Comparison of ENCODE assay signal across 17 cellular contexts in the genomic region with DNA sequence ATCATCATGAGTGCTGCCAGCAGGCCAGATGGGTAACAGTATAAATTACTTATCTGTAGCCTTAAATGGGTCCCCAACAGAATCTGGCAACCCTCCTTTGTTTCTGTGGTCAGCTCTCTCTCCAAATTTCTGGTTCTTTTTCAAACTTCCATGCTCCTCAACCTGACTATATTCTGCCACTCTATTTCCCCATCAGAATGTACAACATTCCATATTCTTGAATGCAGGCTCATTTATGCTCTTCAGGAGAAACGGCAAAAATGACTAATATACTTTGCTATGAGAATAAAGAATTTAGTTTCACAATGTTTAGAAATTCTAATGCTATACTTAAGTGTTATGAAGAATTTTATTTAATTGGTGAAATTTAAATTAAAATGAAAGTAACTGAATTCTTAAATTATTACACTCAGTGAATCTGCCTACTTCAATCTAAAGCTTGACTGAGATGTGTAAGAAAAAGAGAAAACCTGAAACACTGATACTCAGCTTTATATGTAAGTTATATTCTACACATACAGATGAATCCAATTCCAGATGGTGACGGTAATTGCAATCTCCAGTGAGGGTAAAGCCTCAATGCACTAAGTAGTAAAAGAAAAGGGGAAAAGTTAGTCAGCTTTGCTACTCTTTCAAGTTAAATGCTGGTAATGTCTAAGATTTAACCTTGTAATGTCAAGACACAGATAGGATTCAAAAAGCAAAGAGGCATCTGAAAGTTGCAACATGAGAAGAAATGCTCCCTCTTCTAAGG. TPM values are rescaled to one million over a fixed set of nuclear protein-coding genes. Genes with fewer than 3 reads are reported as not detected.
DNase-seq lines count a peak whose midpoint lies in the region; ATAC-seq and TF ChIP-seq lines count a peak whose summit lies in the region.
"Had no signal": no experiment of that assay in that cellular context is flagged by ENCODE, and none has a peak within 500 bp of the region (broad histone marks: within the 10 kb centered on the region; RNA-seq: fewer than 3 reads in every experiment).

No MANE protein-coding gene starts in this region.

- POLR2A ChIA-PET in AG04450 (lab: Yijun Ruan, JAX): interaction anchor here (0.6 to 1.2 kb wide), 5 partner anchors 20 to 460 kb away, joined by 3 to 15 read pairs (median 5); no protein-coding TSS in a partner anchor
- POLR2A ChIA-PET in SK-N-SH (lab: Yijun Ruan, JAX): no interaction called here

- H3F3A ChIP-seq in SK-N-SH (replicated peaks; ENCODE audit: insufficient read depth): peaks cover 23% of the 10 kb centered on the region

- no peak overlapping the region for H3K27ac Mint-ChIP-seq in activated T-helper 17 cell treated with anti-CD3 and anti-CD28 coated beads, Interleukin-2, amount 50 U/mL, for 72 hours
- H3K27ac Mint-ChIP-seq: endodermal cell; stimulated activated naive CD8-positive, alpha-beta T cell treated with anti-CD3 and anti-CD28 coated beads, Interleukin-15, amount 100 ng/mL, for 72 hours had no signal

- no peaks in the 10 kb centered on the region for H3K27me3 Mint-ChIP-seq in activated T-helper 17 cell treated with anti-CD3 and anti-CD28 coated beads, Interleukin-2, amount 50 U/mL, for 72 hours
- H3K27me3 Mint-ChIP-seq: natural killer cell treated with Interleukin-12 subunit alpha and Interleukin-12 subunit beta and Interleukin-15 and Interleukin-18, amount 100 ng/mL, for 72 hours; stimulated activated naive CD8-positive, alpha-beta T cell treated with anti-CD3 and anti-CD28 coated beads, Interleukin-15, amount 100 ng/mL, for 72 hours had no signal

- H3K36me3 Mint-ChIP-seq in activated T-helper 17 cell treated with anti-CD3 and anti-CD28 coated beads, Interleukin-2, amount 50 U/mL, for 72 hours (ENCODE audit: low read depth): peaks cover 53% of the 10 kb centered on the region
- H3K36me3 Mint-ChIP-seq: natural killer cell treated with Interleukin-12 subunit alpha and Interleukin-12 subunit beta and Interleukin-15 and Interleukin-18, amount 100 ng/mL, for 72 hours had no signal

- TF ChIP-seq CTCF in AG04450 (IDR thresholded peaks at IDR 0.05; ENCODE audit: low read depth, low read length) (no peak), SK-N-SH (IDR thresholded peaks at IDR 0.05) (no peak), fibroblast of pulmonary artery (IDR thresholded peaks at IDR 0.05; ENCODE audit: low read length, missing control alignments) (no peak)

- no peak overlapping the region for H2AFZ ChIP-seq in SK-N-SH (ENCODE audit: low read depth)

- TF ChIP-seq EP300 in SK-N-SH (IDR thresholded peaks at IDR 0.05; ENCODE audit: borderline replicate concordance in 1 of 2, low read depth in 1 of 2, low read length in 1 of 2): no peak

- H3K4me1 ChIP-seq in SK-N-SH (ENCODE audit: control insufficient read depth in 1 of 2, insufficient read depth in 2 of 2, low read depth in 1 of 2, low read length in 1 of 2): peaks cover 0 to 9% of the 10 kb centered on the region in 2 experiments; a peak in 2 of 4 replicates

- 25% methylated on average over 2 of the region's 2 CpGs for WGBS in SK-N-SH (ENCODE audit: low lambda C conversion rate)

- ATAC-seq in activated T-helper 17 cell treated with anti-CD3 and anti-CD28 coated beads, Interleukin-2, amount 50 U/mL, for 72 hours (replicated peaks): no peak
- ATAC-seq: body of pancreas; K562; natural killer cell treated with Interleukin-12 subunit alpha and Interleukin-12 subunit beta and Interleukin-15 and Interleukin-18, amount 100 ng/mL, for 72 hours; right cardiac atrium; stimulated activated naive CD8-positive, alpha-beta T cell treated with anti-CD3 and anti-CD28 coated beads, Interleukin-15, amount 100 ng/mL, for 72 hours had no signal

- H3K9me2 ChIP-seq in SK-N-SH: no peaks in the 10 kb centered on the region

- H3K4me3 ChIP-seq in AG04450 (ENCODE audit: low read depth, low read length) (no peak overlapping the region; the same call in 1 of the 2 replicates), SK-N-SH (ENCODE audit: low read depth in 2 of 2, low read length in 1 of 2) (no peak overlapping the region; a peak in 1 of 4 replicates), fibroblast of pulmonary artery (replicated peaks; ENCODE audit: low read depth, low read length) (no peak overlapping the region)
- H3K4me3 ChIP-seq: body of pancreas, K562, left ventricle myocardium inferior had no signal

- no peak for TF ChIP-seq RAD21 in SK-N-SH (IDR thresholded peaks at IDR 0.05; ENCODE audit: low read length)

- H3K9ac ChIP-seq in SK-N-SH: no peak overlapping the region

- H4K20me1 ChIP-seq in SK-N-SH (ENCODE audit: insufficient read depth): no peaks in the 10 kb centered on the region

- H3K4me1 Mint-ChIP-seq in activated T-helper 17 cell treated with anti-CD3 and anti-CD28 coated beads, Interleukin-2, amount 50 U/mL, for 72 hours: peaks cover 43% of the 10 kb centered on the region

- H3K27ac ChIP-seq in AG04450 (ENCODE audit: low read depth, low read length) (peak overlapping the region; percentile 34), SK-N-SH (ENCODE audit: low read depth in 2 of 2, low read length in 1 of 2) (peak overlapping the region in 1 of 2 experiments; percentile 35; a peak in 3 of 4 replicates)
- H3K27ac ChIP-seq: body of pancreas, left ventricle myocardium inferior had no signal

- H3K4me3 Mint-ChIP-seq in activated T-helper 17 cell treated with anti-CD3 and anti-CD28 coated beads, Interleukin-2, amount 50 U/mL, for 72 hours: no peak overlapping the region
- H3K4me3 Mint-ChIP-seq: endodermal cell; natural killer cell treated with Interleukin-12 subunit alpha and Interleukin-12 subunit beta and Interleukin-15 and Interleukin-18, amount 100 ng/mL, for 72 hours; stimulated activated naive CD8-positive, alpha-beta T cell treated with anti-CD3 and anti-CD28 coated beads, Interleukin-15, amount 100 ng/mL, for 72 hours had no signal

- no peak overlapping the region for H3K4me2 ChIP-seq in SK-N-SH

- H3K9me3 Mint-ChIP-seq in activated T-helper 17 cell treated with anti-CD3 and anti-CD28 coated beads, Interleukin-2, amount 50 U/mL, for 72 hours: no peaks in the 10 kb centered on the region
- H3K9me3 Mint-ChIP-seq: natural killer cell treated with Interleukin-12 subunit alpha and Interleukin-12 subunit beta and Interleukin-15 and Interleukin-18, amount 100 ng/mL, for 72 hours had no signal

- H3K79me2 ChIP-seq in SK-N-SH (ENCODE audit: insufficient read depth): peaks cover 96% of the 10 kb centered on the region

- H3K9me3 ChIP-seq in AG04450 (ENCODE audit: control insufficient read depth, insufficient read depth, low read length) (peaks cover 4% of the 10 kb centered on the region), SK-N-SH (0 out of 2 replicates have a peak, but pooled peaks cover 5% of the 10 kb centered on the region)
- H3K9me3 ChIP-seq: body of pancreas, left ventricle myocardium inferior had no signal

- DNase-seq in AG04450 (ENCODE audit: low read depth, low spot score) (peak; percentile 38), EL (peak; percentile 89), SK-N-SH (no peak), fibroblast of pulmonary artery (ENCODE audit: low read depth) (peak; percentile 82), NCI-H1694 treated with DMSO at 0.1 percent for 48 hours (lab: John Stamatoyannopoulos, UW) (no peak), RPMI8226 (no peak), NCI-H187 (lab: John Stamatoyannopoulos, UW) (no peak)
- DNase-seq: body of pancreas; endodermal cell; left ventricle myocardium inferior; NCI-H1436 treated with DMSO at 0.1 percent for 48 hours; NCI-H69; right cardiac atrium; stimulated activated naive CD8-positive, alpha-beta T cell treated with anti-CD3 and anti-CD28 coated beads, Interleukin-15, amount 100 ng/mL, for 72 hours had no signal

- no peaks in the 10 kb centered on the region for H3K27me3 ChIP-seq in AG04450 (ENCODE audit: control insufficient read depth, insufficient read depth, low read length)
- no peaks in the 10 kb centered on the region for H3K27me3 ChIP-seq in SK-N-SH (ENCODE audit: insufficient read depth)
- H3K27me3 ChIP-seq: body of pancreas had no signal

- CTCF ChIA-PET in AG04450 (lab: Charles Lee): interaction anchor here (0.6 to 2.4 kb wide), 5 partner anchors 11 to 890 kb away, joined by 3 to 13 read pairs (median 4); no protein-coding TSS in a partner anchor
- CTCF ChIA-PET in SK-N-SH (lab: Yijun Ruan, JAX): interaction anchor here (1.0 to 2.0 kb wide), 2 partner anchors 38 to 258 kb away, joined by 3 to 7 read pairs; no protein-coding TSS in a partner anchor

- H3K36me3 ChIP-seq in SK-N-SH (replicated peaks in 1 of 2; ENCODE audit: control insufficient read depth in 1 of 2, insufficient read depth in 2 of 2, low read length in 1 of 2): peaks cover 2 to 18% of the 10 kb centered on the region in 2 experiments
- H3K36me3 ChIP-seq: left ventricle myocardium inferior had no signal

TF ChIP-seq in SK-N-SH, 30 proteins besides CTCF, POLR2A, EP300 and RAD21:
- TF ChIP-seq YY1 (IDR thresholded peaks at IDR 0.05; ENCODE audit: low read depth) (no peak), FOSL2 (IDR thresholded peaks at IDR 0.05; ENCODE audit: borderline replicate concordance, low read depth) (0 out of 2 replicates have a peak, but pooled peaks have one; percentile 17), TCF12 (IDR thresholded peaks at IDR 0.05) (0 out of 2 replicates have a peak, but pooled peaks have one; percentile 4), JUND (IDR thresholded peaks at IDR 0.05) (peak; percentile 30; the same call in 1 of the 2 replicates)
- TF ChIP-seq, protein P1, sequence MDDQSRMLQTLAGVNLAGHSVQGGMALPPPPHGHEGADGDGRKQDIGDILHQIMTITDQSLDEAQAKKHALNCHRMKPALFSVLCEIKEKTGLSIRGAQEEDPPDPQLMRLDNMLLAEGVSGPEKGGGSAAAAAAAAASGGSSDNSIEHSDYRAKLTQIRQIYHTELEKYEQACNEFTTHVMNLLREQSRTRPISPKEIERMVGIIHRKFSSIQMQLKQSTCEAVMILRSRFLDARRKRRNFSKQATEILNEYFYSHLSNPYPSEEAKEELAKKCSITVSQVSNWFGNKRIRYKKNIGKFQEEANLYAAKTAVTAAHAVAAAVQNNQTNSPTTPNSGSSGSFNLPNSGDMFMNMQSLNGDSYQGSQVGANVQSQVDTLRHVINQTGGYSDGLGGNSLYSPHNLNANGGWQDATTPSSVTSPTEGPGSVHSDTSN (IDR thresholded peaks at IDR 0.05): no peak

RNA-seq across cellular contexts. Expression of a gene that starts 24.7 kb away (rescaled TPM):
- 41.9 and 46.7 TPM in 2 replicates for polyA plus RNA-seq in AG04450 (2011; rRNA removed)
- 40.2 and 47.5 TPM in 2 replicates for polyA minus RNA-seq in AG04450 (2011; rRNA and poly(A)+ RNA removed)
- 19.3 and 20.3 TPM in 2 replicates for polyA plus RNA-seq in SK-N-SH (2012; rRNA removed)
- polyA plus RNA-seq in SK-N-SH (2012; cell fraction: cytosol; rRNA removed): 18.9 and 20.5 TPM in 2 replicates
- 17.1 and 27.5 TPM in 2 replicates for polyA plus RNA-seq in SK-N-SH (2012; cell fraction: nucleus; rRNA removed)
- total RNA-seq in activated T-helper 17 cell treated with anti-CD3 and anti-CD28 coated beads, Interleukin-2, amount 50 U/mL, for 72 hours: 10 to 100 TPM; 45.8 to 78.1 TPM

Comparison
In these comparisons a context has a peak if more than half of its experiments do, and no peak if none do; other contexts are left out.
1. DNase-seq: peak in AG04450 (single experiment), EL (single experiment) and fibroblast of pulmonary artery (single experiment); none in SK-N-SH (single experiment), NCI-H1694 treated with DMSO at 0.1 percent for 48 hours (single experiment), RPMI8226 (single experiment) and NCI-H187 (0 of 2).